Comparison of ENCODE assay signal across 10 cellular contexts in the genomic region with DNA sequence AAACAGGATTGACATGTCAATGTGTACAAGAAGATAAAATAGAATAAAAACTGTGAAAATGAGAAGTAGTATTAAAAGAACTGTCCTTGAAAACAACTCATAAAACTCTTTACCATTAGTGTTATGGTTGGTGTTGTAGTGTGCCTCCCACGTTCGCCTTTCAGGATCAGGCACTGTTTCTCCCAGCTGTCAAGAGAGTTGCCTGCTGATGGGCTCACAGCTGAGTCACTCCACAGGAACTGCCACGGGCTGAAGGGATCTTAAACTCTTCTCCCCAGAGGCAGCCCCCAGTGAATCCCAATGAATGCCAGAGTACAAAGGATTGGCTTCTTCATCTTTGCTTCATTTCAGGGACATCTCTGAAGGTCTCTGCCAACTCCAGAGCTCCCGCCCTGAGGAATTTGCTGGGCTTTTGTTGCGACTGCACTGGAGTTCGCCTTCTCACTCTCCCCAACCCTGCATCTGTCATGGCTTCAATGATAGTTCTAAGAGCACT.
DNase-seq lines count a peak whose midpoint lies in the region; ATAC-seq, FAIRE-seq and TF ChIP-seq lines count a peak whose summit lies in the region.
"Had no signal": no experiment of that assay in that cellular context is flagged by ENCODE, and none has a peak within 500 bp of the region (broad histone marks: within the 10 kb centered on the region; RNA-seq: fewer than 3 reads in every experiment).

No MANE protein-coding gene starts in this region.

- in situ Hi-C loops in SK-MEL-5 (cut with HindIII; ENCODE audit: low pct_unique_long_range_greater_than_20kb, low sequenced_read_pairs): no loop called here

- no peak for TF ChIP-seq CTCF in foreskin fibroblast (IDR thresholded peaks at IDR 0.05; ENCODE audit: low read depth, low read length)

- H4K8ac ChIP-seq in neuronal stem cell (ENCODE audit: low read depth, low read length): no peak overlapping the region

- peaks cover 5 to 21% of the 10 kb centered on the region in 2 donors for H3K4me1 ChIP-seq in neuronal stem cell (ENCODE audit: control insufficient read depth in 2 of 2, insufficient read depth in 1 of 2, low read depth in 1 of 2, low read length in 2 of 2)

- no peak overlapping the region for H3K27ac ChIP-seq in neuronal stem cell (replicated peaks; ENCODE audit: low read length)

- no peak overlapping the region for H3K18ac ChIP-seq in neuronal stem cell (ENCODE audit: low read length)

- H2AFZ ChIP-seq in neuronal stem cell (ENCODE audit: low read length): no peak overlapping the region

- no peak overlapping the region for H3K4me2 ChIP-seq in neuronal stem cell (ENCODE audit: insufficient read depth, low read length, poor library complexity, severe bottlenecking)

- FAIRE-seq in GM19239 (lab: Jason Lieb, UNC): no peak
- FAIRE-seq: keratinocyte had no signal

- no peak overlapping the region for H2AK5ac ChIP-seq in neuronal stem cell (ENCODE audit: low read depth, low read length)

- H2BK12ac ChIP-seq in neuronal stem cell (ENCODE audit: low read length): no peak overlapping the region

- DNase-seq in EL (peak; percentile 6), SK-MEL-5 (ENCODE audit: low read depth, low spot score) (peak; percentile 3), foreskin fibroblast (peak; percentile 59 to 82), neuronal stem cell (ENCODE audit: low spot score) (peak; percentile 79), GM19239 (ENCODE audit: insufficient read length, low spot score) (no peak), NCI-H1092 (lab: John Stamatoyannopoulos, UW) (no peak)
- DNase-seq: MM.1S had no signal

- H2BK120ac ChIP-seq in neuronal stem cell (ENCODE audit: low read depth, low read length): no peak overlapping the region

- no peak overlapping the region for H2BK5ac ChIP-seq in neuronal stem cell (ENCODE audit: low read length)

- no peaks in the 10 kb centered on the region for H3K9me3 ChIP-seq in neuronal stem cell (replicated peaks in 1 of 2; ENCODE audit: control insufficient read depth in 2 of 2, insufficient read depth in 1 of 2, low read depth in 1 of 2, low read length in 2 of 2)

- H3K4me3 ChIP-seq in foreskin fibroblast (ENCODE audit: low read depth in 1 of 2, low read length in 2 of 2) (no peak overlapping the region), neuronal stem cell (ENCODE audit: low read length in 2 of 2) (no peak overlapping the region)

- H3K79me1 ChIP-seq in neuronal stem cell (ENCODE audit: low read depth, low read length): peaks cover 3% of the 10 kb centered on the region

- H3K27me3 ChIP-seq in neuronal stem cell (ENCODE audit: control insufficient read depth in 3 of 3, insufficient read depth in 3 of 3, low read depth in 1 of 3, low read length in 3 of 3): no peaks in the 10 kb centered on the region

- H4K91ac ChIP-seq in neuronal stem cell (ENCODE audit: low read depth, low read length, poor library complexity): no peak overlapping the region

- no peak overlapping the region for H3K4ac ChIP-seq in neuronal stem cell (ENCODE audit: low read length)

- no peak overlapping the region for H3K23ac ChIP-seq in neuronal stem cell (ENCODE audit: low read depth, low read length, poor library complexity)

- ATAC-seq in GM19397 (IDR thresholded peaks at IDR 0.05; ENCODE audit: unreplicated experiment) (no peak), HG03442 (IDR thresholded peaks at IDR 0.05; ENCODE audit: unreplicated experiment) (no peak)

- peaks cover 0 to 75% of the 10 kb centered on the region in 2 donors for H3K36me3 ChIP-seq in neuronal stem cell (replicated peaks in 1 of 2; ENCODE audit: control insufficient read depth in 2 of 2, insufficient read depth in 2 of 2, low read length in 2 of 2)

- WGBS in neuronal stem cell (ENCODE audit: extremely low coverage in 2 of 2, insufficient read length in 2 of 2, insufficient replicate concordance in 1 of 2), 2 donors: no CpG with 5 or more reads among the region's 6 CpGs

- H3K9ac ChIP-seq in neuronal stem cell (ENCODE audit: low read depth, low read length, poor library complexity): no peak overlapping the region

- H3K14ac ChIP-seq in neuronal stem cell (ENCODE audit: low read length): no peak overlapping the region

- no peak overlapping the region for H2BK15ac ChIP-seq in neuronal stem cell (ENCODE audit: low read length)

Comparison
In these comparisons a context has a peak if more than half of its experiments do, and no peak if none do; other contexts are left out.
1. DNase-seq: peak in EL (single experiment), SK-MEL-5 (single experiment), foreskin fibroblast (2 of 2) and neuronal stem cell (single experiment); none in GM19239 (single experiment) and NCI-H1092 (single experiment).